In the genomic region with DNA sequence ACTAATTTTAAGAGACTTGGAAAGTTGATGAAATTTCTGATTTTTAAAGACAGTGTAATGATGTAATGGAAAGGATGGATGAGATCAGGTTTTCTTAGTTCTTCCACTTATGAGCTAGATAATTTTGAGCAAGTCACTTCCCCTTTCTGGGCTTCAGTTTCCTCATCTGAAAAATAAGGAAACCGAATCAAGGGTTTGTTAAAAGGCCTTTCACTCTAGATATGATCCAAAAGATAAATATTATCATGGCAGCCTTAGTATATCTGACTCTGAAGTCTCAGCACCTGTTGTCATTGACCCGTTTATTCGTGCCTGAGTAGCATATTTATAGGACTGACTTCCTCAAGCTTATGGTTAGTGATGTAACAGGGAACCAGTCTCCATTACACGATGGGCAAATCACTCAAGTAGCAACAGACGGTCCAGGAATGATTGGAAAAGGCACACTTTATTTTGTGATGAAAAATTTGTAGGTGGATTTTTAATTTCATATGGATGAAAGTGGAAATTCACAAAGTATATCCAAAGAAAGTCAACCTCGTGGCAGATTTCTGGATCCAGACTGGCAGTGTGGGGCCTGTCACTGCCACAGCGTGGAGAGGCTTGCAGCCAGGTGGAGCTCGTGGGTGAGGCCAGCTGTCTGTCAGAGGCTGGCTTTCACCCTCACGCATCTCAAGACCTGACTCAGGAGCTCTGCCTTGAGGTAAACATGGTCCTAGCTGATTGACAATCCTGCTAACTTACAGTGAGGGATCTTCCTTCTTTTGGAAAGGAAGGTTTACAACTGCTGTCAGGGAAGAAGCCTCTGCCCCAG, we compare ENCODE assay signal across 9 cellular contexts.
DNase-seq lines count a peak whose midpoint lies in the region; ATAC-seq and TF ChIP-seq lines count a peak whose summit lies in the region.
"Had no signal": no experiment of that assay in that cellular context is flagged by ENCODE, and none has a peak within 500 bp of the region (broad histone marks: within the 10 kb centered on the region; RNA-seq: fewer than 3 reads in every experiment).

No MANE protein-coding gene starts in this region.

- no peak for TF ChIP-seq CTCF in PC-3 (conservative IDR thresholded peaks at IDR 0.05; ENCODE audit: low read depth, low read length)

- H3K4me3 Mint-ChIP-seq in activated naive CD4-positive, alpha-beta T cell treated with anti-CD3 and anti-CD28 coated beads, Interleukin-2, amount 50 U/mL, for 24 hours = no peak overlapping the region
- no peak overlapping the region for H3K4me3 Mint-ChIP-seq in activated naive CD4-positive, alpha-beta T cell treated with anti-CD3 and anti-CD28 coated beads, Interleukin-2, amount 10 ng/mL, durations not matched to agents 7 days and 5 days
- no peak overlapping the region for H3K4me3 Mint-ChIP-seq in stimulated activated naive CD8-positive, alpha-beta T cell treated with anti-CD3 and anti-CD28 coated beads, Interleukin-15, Interleukin-2, amounts not matched to agents 100 ng/mL and 50 ng/mL, for 24 hours

- H3K27me3 ChIP-seq in PC-3 (ENCODE audit: low read length) = peaks cover 34% of the 10 kb centered on the region

- H3K27ac ChIP-seq in PC-3 (ENCODE audit: low read length) = no peak overlapping the region

- BruUV-seq in PC-3 (replicated peaks; lab: Mats Ljungman, UMichigan) = no TSS peak

- no peak overlapping the region for H3K9ac ChIP-seq in PC-3 (ENCODE audit: low read length)

- H3K9me2 ChIP-seq in PC-3 (replicated peaks; ENCODE audit: low read length) = no peaks in the 10 kb centered on the region

- no peaks in the 10 kb centered on the region for H3K9me3 ChIP-seq in PC-3 (ENCODE audit: low read length)

- H3K4me1 Mint-ChIP-seq in activated naive CD4-positive, alpha-beta T cell treated with anti-CD3 and anti-CD28 coated beads, Interleukin-2, amount 50 U/mL, for 24 hours = peaks cover 33% of the 10 kb centered on the region
- H3K4me1 Mint-ChIP-seq in activated naive CD4-positive, alpha-beta T cell treated with anti-CD3 and anti-CD28 coated beads, Interleukin-2, amount 10 ng/mL, durations not matched to agents 7 days and 5 days = peaks cover 6% of the 10 kb centered on the region
- H3K4me1 Mint-ChIP-seq in stimulated activated naive CD8-positive, alpha-beta T cell treated with anti-CD3 and anti-CD28 coated beads, Interleukin-15, Interleukin-2, amounts not matched to agents 100 ng/mL and 50 ng/mL, for 24 hours (ENCODE audit: low read depth) = peaks cover 57% of the 10 kb centered on the region

- ATAC-seq in HG02852 (IDR thresholded peaks at IDR 0.05; ENCODE audit: unreplicated experiment) (peak; percentile 50), PC-3 (no peak)

- H3F3A ChIP-seq in PC-3 (ENCODE audit: low read length, unreplicated experiment) = no peaks in the 10 kb centered on the region

- H3K36me3 ChIP-seq in PC-3 (ENCODE audit: low read depth, low read length) = no peaks in the 10 kb centered on the region

- H3K4me1 ChIP-seq in PC-3 (ENCODE audit: insufficient read depth, low read length) = no peaks in the 10 kb centered on the region

- H3K4me3 ChIP-seq in PC-3 (ENCODE audit: low read length) = no peak overlapping the region

- H3K79me2 ChIP-seq in PC-3 (ENCODE audit: low read length) = no peaks in the 10 kb centered on the region

- no peaks in the 10 kb centered on the region for H3K27me3 Mint-ChIP-seq in activated naive CD4-positive, alpha-beta T cell treated with anti-CD3 and anti-CD28 coated beads, Interleukin-2, amount 50 U/mL, for 24 hours
- peaks cover 13% of the 10 kb centered on the region for H3K27me3 Mint-ChIP-seq in activated naive CD4-positive, alpha-beta T cell treated with anti-CD3 and anti-CD28 coated beads, Interleukin-2, amount 10 ng/mL, durations not matched to agents 7 days and 5 days
- no peaks in the 10 kb centered on the region for H3K27me3 Mint-ChIP-seq in stimulated activated naive CD8-positive, alpha-beta T cell treated with anti-CD3 and anti-CD28 coated beads, Interleukin-15, Interleukin-2, amounts not matched to agents 100 ng/mL and 50 ng/mL, for 24 hours

- no peaks in the 10 kb centered on the region for H4K20me1 ChIP-seq in PC-3 (ENCODE audit: low read length)

- no peaks in the 10 kb centered on the region for H3K36me3 Mint-ChIP-seq in activated naive CD4-positive, alpha-beta T cell treated with anti-CD3 and anti-CD28 coated beads, Interleukin-2, amount 50 U/mL, for 24 hours
- no peaks in the 10 kb centered on the region for H3K36me3 Mint-ChIP-seq in activated naive CD4-positive, alpha-beta T cell treated with anti-CD3 and anti-CD28 coated beads, Interleukin-2, amount 10 ng/mL, durations not matched to agents 7 days and 5 days
- no peaks in the 10 kb centered on the region for H3K36me3 Mint-ChIP-seq in stimulated activated naive CD8-positive, alpha-beta T cell treated with anti-CD3 and anti-CD28 coated beads, Interleukin-15, Interleukin-2, amounts not matched to agents 100 ng/mL and 50 ng/mL, for 24 hours (ENCODE audit: low read depth)

- CTCF ChIA-PET in activated naive CD4-positive, alpha-beta T cell treated with anti-CD3 and anti-CD28 coated beads, Interleukin-2, amount 10 ng/mL, durations not matched to agents 7 days and 5 days (lab: Charles Lee) = interaction anchor here (0.6 to 1.4 kb wide), 7 partner anchors 17 to 436 kb away, joined by 3 to 5 read pairs (median 4); no protein-coding TSS in a partner anchor
- CTCF ChIA-PET in PC-3 (lab: Charles Lee) = no interaction called here

- H3K27ac Mint-ChIP-seq in activated naive CD4-positive, alpha-beta T cell treated with anti-CD3 and anti-CD28 coated beads, Interleukin-2, amount 50 U/mL, for 24 hours = peak overlapping the region; percentile 21
- no peak overlapping the region for H3K27ac Mint-ChIP-seq in activated naive CD4-positive, alpha-beta T cell treated with anti-CD3 and anti-CD28 coated beads, Interleukin-2, amount 10 ng/mL, durations not matched to agents 7 days and 5 days
- H3K27ac Mint-ChIP-seq in stimulated activated naive CD8-positive, alpha-beta T cell treated with anti-CD3 and anti-CD28 coated beads, Interleukin-15, Interleukin-2, amounts not matched to agents 100 ng/mL and 50 ng/mL, for 24 hours = peak overlapping the region; percentile 61

- DNase-seq in activated naive CD4-positive, alpha-beta T cell treated with anti-CD3 and anti-CD28 coated beads, Interleukin-2, amount 10 ng/mL, durations not matched to agents 7 days and 5 days = no peak
- DNase-seq in SKM-1 treated with dmso at 0.1 percent for 144 hours (lab: John Stamatoyannopoulos, UW; ENCODE audit: unreplicated experiment) (peak; percentile 93), PC-3 (no peak), inferior parietal cortex (ENCODE audit: extremely low spot score) (no peak), T-helper 2 cell (no peak)
- DNase-seq: NCI-H1694 treated with DMSO at 0.1 percent for 48 hours had no signal

- POLR2A ChIA-PET in PC-3 (lab: Charles Lee; ENCODE audit: unreplicated experiment) = no interaction called here

- no peak overlapping the region for H2AFZ ChIP-seq in PC-3 (ENCODE audit: low read length)

- no peaks in the 10 kb centered on the region for H3K9me3 Mint-ChIP-seq in activated naive CD4-positive, alpha-beta T cell treated with anti-CD3 and anti-CD28 coated beads, Interleukin-2, amount 50 U/mL, for 24 hours
- no peaks in the 10 kb centered on the region for H3K9me3 Mint-ChIP-seq in activated naive CD4-positive, alpha-beta T cell treated with anti-CD3 and anti-CD28 coated beads, Interleukin-2, amount 10 ng/mL, durations not matched to agents 7 days and 5 days
- no peaks in the 10 kb centered on the region for H3K9me3 Mint-ChIP-seq in stimulated activated naive CD8-positive, alpha-beta T cell treated with anti-CD3 and anti-CD28 coated beads, Interleukin-15, Interleukin-2, amounts not matched to agents 100 ng/mL and 50 ng/mL, for 24 hours

- no peak overlapping the region for H3K4me2 ChIP-seq in PC-3 (ENCODE audit: low read length)

- intact Hi-C loops in PC-3 (cut with micrococcal nuclease) = no loop called here
